ENCODE assay signal across 17 cellular contexts in the genomic region with DNA sequence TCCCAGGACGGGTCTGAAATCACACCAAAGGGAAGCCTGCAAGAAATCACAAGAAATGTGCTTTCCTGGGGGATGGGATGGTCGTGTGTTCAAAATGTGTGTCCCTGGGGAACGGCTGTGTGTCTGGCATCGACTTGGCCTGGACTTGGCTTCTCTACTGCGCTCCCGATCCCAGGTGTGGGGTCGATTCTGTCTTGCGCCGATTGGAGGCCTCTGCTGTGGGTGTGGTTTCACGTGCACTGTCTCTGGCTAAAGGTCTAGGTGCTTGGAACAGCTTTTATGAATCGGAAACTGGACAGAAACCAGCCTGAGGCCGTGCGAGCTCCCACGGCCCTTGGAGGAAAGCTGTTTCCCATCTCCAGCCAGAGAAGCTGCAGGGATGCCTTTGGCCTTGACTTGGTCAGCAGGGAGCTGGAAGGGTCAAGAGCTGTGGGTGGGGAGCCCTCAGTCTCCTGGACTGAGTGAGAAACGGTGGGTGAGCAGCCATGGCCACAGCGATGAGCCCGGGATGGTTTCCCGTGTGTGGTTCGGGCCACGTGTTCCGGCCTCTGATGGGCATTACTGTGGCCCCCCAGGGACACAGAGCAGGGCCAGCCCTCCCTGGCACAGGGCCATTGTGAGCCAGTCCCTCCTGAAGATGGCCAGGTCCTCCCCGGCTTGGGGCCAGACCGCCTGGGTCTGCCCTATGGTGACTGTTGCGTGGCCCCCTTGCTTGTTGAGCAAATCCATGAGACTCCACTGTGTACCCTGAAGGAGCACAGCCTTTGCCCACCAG. TPM values are rescaled to one million over a fixed set of nuclear protein-coding genes. Genes with fewer than 3 reads are reported as not detected.
"Had no signal": no experiment of that assay in that cellular context is flagged by ENCODE, and none has a peak within 500 bp of the region (broad histone marks: within the 10 kb centered on the region; RNA-seq: fewer than 3 reads in every experiment).

No MANE protein-coding gene starts in this region.

- H3K27ac ChIP-seq: cardiac muscle cell, coronary artery, epithelial cell of prostate, WERI-Rb-1 had no signal

- H3K4me3 ChIP-seq: cardiac muscle cell, coronary artery, gastrocnemius medialis, hepatocyte, upper lobe of left lung had no signal

- ATAC-seq: activated CD8-positive, alpha-beta T cell treated with anti-CD3 and anti-CD28 coated beads, Interleukin-2, amount 10 ng/mL, durations not matched to agents 7 days and 5 days; gastrocnemius medialis; right cardiac atrium; stimulated activated effector memory CD8-positive, alpha-beta T cell treated with anti-CD3 and anti-CD28 coated beads, Interleukin-12 subunit alpha, Interleukin-12 subunit beta, amount 100 ng/mL, for 72 hours had no signal

- H3K36me3 ChIP-seq: cardiac muscle cell, gastrocnemius medialis had no signal

- H3K9me3 ChIP-seq: gastrocnemius medialis, upper lobe of left lung had no signal

- H3K27me3 ChIP-seq: cardiac muscle cell, hepatocyte, upper lobe of left lung had no signal

- H3K4me2 ChIP-seq: hepatocyte had no signal

- DNase-seq: activated CD4-positive, alpha-beta T cell treated with anti-CD3 and anti-CD28 coated beads for 4 hours; activated CD8-positive, alpha-beta T cell treated with anti-CD3 and anti-CD28 coated beads, Interleukin-2, amount 10 ng/mL, durations not matched to agents 7 days and 5 days; activated naive CD4-positive, alpha-beta T cell; effector memory CD4-positive, alpha-beta T cell; gastrocnemius medialis; kidney; right cardiac atrium; SW 1271; T-helper 9 cell; WERI-Rb-1 had no signal

RNA-seq across cellular contexts. Expression of gene MCF2L, which starts 29.7 kb away (rescaled TPM):
- total RNA-seq: activated T-helper 1 cell treated with anti-CD3 and anti-CD28 coated beads, Interleukin-12 subunit alpha, Interleukin-12 subunit beta, Interleukin-2, Interleukin-4 antibody, amounts not matched to agents 30 ng/mL and 10 ng/mL and 1 ng/mL, durations not matched to agents 14 hours and 24 hours and 36 hours had no signal
